Comparison of ENCODE assay signal across 2 cellular contexts in the genomic region with DNA sequence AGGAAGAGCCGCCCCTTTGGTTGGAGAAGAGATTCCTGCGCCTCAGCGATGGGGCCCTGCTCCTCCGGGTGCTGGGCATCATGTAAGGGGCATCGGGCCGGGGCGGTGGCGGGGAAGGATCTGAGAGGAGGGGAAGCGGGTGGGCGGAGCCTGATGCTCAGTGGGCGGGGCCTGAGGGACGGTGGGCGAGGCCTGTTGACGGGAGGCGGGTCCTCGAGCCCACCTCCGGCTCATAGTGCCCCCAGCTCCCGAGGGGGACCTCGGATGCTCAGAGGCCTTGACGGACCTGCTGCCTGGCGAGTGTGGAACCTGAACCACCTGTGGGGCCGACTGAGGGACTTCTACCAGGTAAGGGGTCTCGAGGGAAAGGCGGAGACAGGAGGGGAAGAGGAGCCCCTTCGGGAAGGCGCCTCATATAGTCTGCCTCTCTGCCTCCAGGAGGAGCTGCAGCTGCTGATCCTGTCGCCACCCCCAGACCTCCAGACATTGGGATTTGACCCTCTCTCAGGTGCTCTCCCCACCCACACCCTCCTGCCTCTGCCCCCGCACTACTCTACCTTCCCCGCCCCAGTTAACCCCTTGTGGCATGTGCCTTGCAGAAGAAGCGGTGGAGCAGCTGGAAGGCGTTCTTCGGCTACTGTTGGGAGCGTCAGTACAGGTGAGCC.
TF ChIP-seq lines count a peak whose summit lies in the region.

No MANE protein-coding gene starts in this region.

TF ChIP-seq in SK-N-SH, 30 proteins besides CTCF, POLR2A, EP300 and RAD21:
- TF ChIP-seq, protein P1, sequence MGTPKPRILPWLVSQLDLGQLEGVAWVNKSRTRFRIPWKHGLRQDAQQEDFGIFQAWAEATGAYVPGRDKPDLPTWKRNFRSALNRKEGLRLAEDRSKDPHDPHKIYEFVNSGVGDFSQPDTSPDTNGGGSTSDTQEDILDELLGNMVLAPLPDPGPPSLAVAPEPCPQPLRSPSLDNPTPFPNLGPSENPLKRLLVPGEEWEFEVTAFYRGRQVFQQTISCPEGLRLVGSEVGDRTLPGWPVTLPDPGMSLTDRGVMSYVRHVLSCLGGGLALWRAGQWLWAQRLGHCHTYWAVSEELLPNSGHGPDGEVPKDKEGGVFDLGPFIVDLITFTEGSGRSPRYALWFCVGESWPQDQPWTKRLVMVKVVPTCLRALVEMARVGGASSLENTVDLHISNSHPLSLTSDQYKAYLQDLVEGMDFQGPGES (IDR thresholded peaks at IDR 0.05; ENCODE audit: low read depth, low read length), result no peak
- TF ChIP-seq TEAD4 (IDR thresholded peaks at IDR 0.05; ENCODE audit: borderline replicate concordance, insufficient read depth) (no peak), MXI1 (IDR thresholded peaks at IDR 0.05; ENCODE audit: low read depth, low read length) (no peak), FOXJ3 (CRISPR knock-in tag; IDR thresholded peaks at IDR 0.05) (no peak), CHD2 (IDR thresholded peaks at IDR 0.05; ENCODE audit: low read length, partially characterized antibody) (no peak), MEF2A (IDR thresholded peaks at IDR 0.05; ENCODE audit: borderline replicate concordance, low read depth) (no peak), RFX5 (IDR thresholded peaks at IDR 0.05; ENCODE audit: low read length) (no peak)
- TF ChIP-seq, protein P2, sequence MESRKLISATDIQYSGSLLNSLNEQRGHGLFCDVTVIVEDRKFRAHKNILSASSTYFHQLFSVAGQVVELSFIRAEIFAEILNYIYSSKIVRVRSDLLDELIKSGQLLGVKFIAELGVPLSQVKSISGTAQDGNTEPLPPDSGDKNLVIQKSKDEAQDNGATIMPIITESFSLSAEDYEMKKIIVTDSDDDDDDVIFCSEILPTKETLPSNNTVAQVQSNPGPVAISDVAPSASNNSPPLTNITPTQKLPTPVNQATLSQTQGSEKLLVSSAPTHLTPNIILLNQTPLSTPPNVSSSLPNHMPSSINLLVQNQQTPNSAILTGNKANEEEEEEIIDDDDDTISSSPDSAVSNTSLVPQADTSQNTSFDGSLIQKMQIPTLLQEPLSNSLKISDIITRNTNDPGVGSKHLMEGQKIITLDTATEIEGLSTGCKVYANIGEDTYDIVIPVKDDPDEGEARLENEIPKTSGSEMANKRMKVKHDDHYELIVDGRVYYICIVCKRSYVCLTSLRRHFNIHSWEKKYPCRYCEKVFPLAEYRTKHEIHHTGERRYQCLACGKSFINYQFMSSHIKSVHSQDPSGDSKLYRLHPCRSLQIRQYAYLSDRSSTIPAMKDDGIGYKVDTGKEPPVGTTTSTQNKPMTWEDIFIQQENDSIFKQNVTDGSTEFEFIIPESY (IDR thresholded peaks at IDR 0.05; ENCODE audit: borderline replicate concordance, low read depth), result no peak

TF ChIP-seq in SK-N-SH treated with all-trans-retinoic acid at 6 μM for 48 hours, 23 proteins besides CTCF, POLR2A, EP300 and RAD21 (continued from another document):
- TF ChIP-seq, protein P3, sequence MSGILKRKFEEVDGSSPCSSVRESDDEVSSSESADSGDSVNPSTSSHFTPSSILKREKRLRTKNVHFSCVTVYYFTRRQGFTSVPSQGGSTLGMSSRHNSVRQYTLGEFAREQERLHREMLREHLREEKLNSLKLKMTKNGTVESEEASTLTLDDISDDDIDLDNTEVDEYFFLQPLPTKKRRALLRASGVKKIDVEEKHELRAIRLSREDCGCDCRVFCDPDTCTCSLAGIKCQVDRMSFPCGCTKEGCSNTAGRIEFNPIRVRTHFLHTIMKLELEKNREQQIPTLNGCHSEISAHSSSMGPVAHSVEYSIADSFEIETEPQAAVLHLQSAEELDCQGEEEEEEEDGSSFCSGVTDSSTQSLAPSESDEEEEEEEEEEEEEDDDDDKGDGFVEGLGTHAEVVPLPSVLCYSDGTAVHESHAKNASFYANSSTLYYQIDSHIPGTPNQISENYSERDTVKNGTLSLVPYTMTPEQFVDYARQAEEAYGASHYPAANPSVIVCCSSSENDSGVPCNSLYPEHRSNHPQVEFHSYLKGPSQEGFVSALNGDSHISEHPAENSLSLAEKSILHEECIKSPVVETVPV (CRISPR knock-in tag; IDR thresholded peaks at IDR 0.05), result no peak
- TF ChIP-seq ARNTL (CRISPR knock-in tag; IDR thresholded peaks at IDR 0.05; ENCODE audit: borderline replicate concordance, low read depth), result no peak
